In genomic region chr20:9483131-9483530, GRCh38 we compare ENCODE assay signal across 30 cellular contexts.
"Had no signal": no experiment of that assay in that cellular context is flagged by ENCODE, and none has a peak within 500 bp of the region (broad histone marks: within the 10 kb centered on the region; RNA-seq: fewer than 3 reads in every experiment).

No MANE protein-coding gene starts in this region.

- H3K36me3 Mint-ChIP-seq: activated CD4-positive, alpha-beta memory T cell treated with anti-CD3 and anti-CD28 coated beads for 36 hours; activated naive CD8-positive, alpha-beta T cell treated with anti-CD3 and anti-CD28 coated beads, Interleukin-2, amount 10 ng/mL, durations not matched to agents 7 days and 5 days; natural killer cell; neural progenitor cell; stimulated activated memory B cell treated with anti-CD40 and anti-IgM and Interleukin-4, amounts not matched to agents 10 μg/mL and 1 μg/mL and 100 μg/mL, for 72 hours; type B pancreatic cell had no signal

- H2AFZ ChIP-seq: neural progenitor cell, parathyroid adenoma had no signal

- H3K4me2 ChIP-seq: neural progenitor cell, smooth muscle cell had no signal

- H3K36me3 ChIP-seq: ascending aorta, left lung, lower lobe of right lung, neural progenitor cell, right atrium auricular region, uterus had no signal

- DNase-seq: activated CD4-positive, alpha-beta memory T cell treated with anti-CD3 and anti-CD28 coated beads for 36 hours; activated CD4-positive, alpha-beta T cell treated with anti-CD3 and anti-CD28 coated beads, Interleukin-2, amount 10 ng/mL, durations not matched to agents 24 days and 14 days; activated CD4-positive, CD25-positive, alpha-beta regulatory T cell treated with anti-CD3 and anti-CD28 coated beads, Interleukin-2, amount 50 U/mL, for 72 hours; activated CD8-positive, alpha-beta memory T cell treated with anti-CD3 and anti-CD28 coated beads, Interleukin-2, amount 50 U/mL, for 4 hours; activated effector memory CD4-positive, alpha-beta T cell treated with anti-CD3 and anti-CD28 coated beads, Interleukin-2, amount 50 U/mL, for 16 hours; activated naive CD4-positive, alpha-beta T cell treated with anti-CD3 and anti-CD28 coated beads for 36 hours; activated naive CD8-positive, alpha-beta T cell treated with anti-CD3 and anti-CD28 coated beads, Interleukin-2, amount 10 ng/mL, durations not matched to agents 7 days and 5 days; activated T-cell treated with anti-CD3 and anti-CD28 coated beads, Interleukin-2, amount 50 U/mL, for 1 hour; caudate nucleus; glutamatergic neuron; left lung; lower lobe of right lung; mesenchymal stem cell; natural killer cell; occipital lobe; stimulated activated CD4-positive, alpha-beta T cell treated with anti-CD3 and anti-CD28 coated beads, Interleukin-1b, Interleukin-23, amount 100 ng/mL, for 48 hours; stimulated activated CD4-positive, alpha-beta T cell treated with anti-CD3 and anti-CD28 coated beads, Interleukin-4, amount 100 ng/mL, for 4 hours; stimulated activated CD8-positive, alpha-beta memory T cell treated with anti-CD3 and anti-CD28 coated beads, Interleukin-4, amount 100 ng/mL, for 48 hours; stimulated activated naive CD8-positive, alpha-beta T cell treated with anti-CD3 and anti-CD28 coated beads, Interleukin-15, amount 100 ng/mL, for 72 hours; substantia nigra; uterus had no signal

- H3K4me1 Mint-ChIP-seq: activated CD4-positive, alpha-beta T cell treated with anti-CD3 and anti-CD28 coated beads, Interleukin-2, amount 10 ng/mL, durations not matched to agents 24 days and 14 days; activated naive CD8-positive, alpha-beta T cell treated with anti-CD3 and anti-CD28 coated beads, Interleukin-2, amount 10 ng/mL, durations not matched to agents 7 days and 5 days; natural killer cell; stimulated activated naive CD8-positive, alpha-beta T cell treated with anti-CD3 and anti-CD28 coated beads, Interleukin-15, amount 100 ng/mL, for 72 hours had no signal

- H3K27ac Mint-ChIP-seq: activated CD4-positive, alpha-beta memory T cell treated with anti-CD3 and anti-CD28 coated beads for 36 hours; activated CD4-positive, alpha-beta T cell treated with anti-CD3 and anti-CD28 coated beads, Interleukin-2, amount 10 ng/mL, durations not matched to agents 24 days and 14 days; activated naive CD4-positive, alpha-beta T cell treated with anti-CD3 and anti-CD28 coated beads for 36 hours; activated naive CD8-positive, alpha-beta T cell treated with anti-CD3 and anti-CD28 coated beads, Interleukin-2, amount 10 ng/mL, durations not matched to agents 7 days and 5 days; activated T-helper 1 cell treated with anti-CD3 and anti-CD28 coated beads, Interleukin-12 subunit alpha, Interleukin-12 subunit beta, Interleukin-2, Interleukin-4 antibody, amounts not matched to agents 30 ng/mL and 10 ng/mL and 1 ng/mL, durations not matched to agents 14 hours and 24 hours and 36 hours; natural killer cell; neural progenitor cell; stimulated activated memory B cell treated with anti-CD40 and anti-IgM and Interleukin-4, amounts not matched to agents 10 μg/mL and 1 μg/mL and 100 μg/mL, for 72 hours; stimulated activated naive CD8-positive, alpha-beta T cell treated with anti-CD3 and anti-CD28 coated beads, Interleukin-15, amount 100 ng/mL, for 72 hours; type B pancreatic cell had no signal

- H3K27ac ChIP-seq: ascending aorta, esophagus muscularis mucosa, lower lobe of right lung, neural progenitor cell, parathyroid adenoma, right atrium auricular region, uterus had no signal

- H3K27me3 Mint-ChIP-seq: activated CD4-positive, alpha-beta memory T cell treated with anti-CD3 and anti-CD28 coated beads for 36 hours; activated CD4-positive, alpha-beta T cell treated with anti-CD3 and anti-CD28 coated beads, Interleukin-2, amount 10 ng/mL, durations not matched to agents 24 days and 14 days; activated naive CD8-positive, alpha-beta T cell treated with anti-CD3 and anti-CD28 coated beads, Interleukin-2, amount 10 ng/mL, durations not matched to agents 7 days and 5 days; stimulated activated memory B cell treated with anti-CD40 and anti-IgM and Interleukin-4, amounts not matched to agents 10 μg/mL and 1 μg/mL and 100 μg/mL, for 72 hours; stimulated activated naive CD8-positive, alpha-beta T cell treated with anti-CD3 and anti-CD28 coated beads, Interleukin-15, amount 100 ng/mL, for 72 hours; type B pancreatic cell had no signal

- H3K9ac ChIP-seq: neural progenitor cell, parathyroid adenoma had no signal

- ATAC-seq: left lung; lower lobe of right lung; natural killer cell; stimulated activated memory B cell treated with anti-CD40 and anti-IgM and Interleukin-4, amounts not matched to agents 10 μg/mL and 1 μg/mL and 100 μg/mL, for 72 hours; stimulated activated naive CD8-positive, alpha-beta T cell treated with anti-CD3 and anti-CD28 coated beads, Interleukin-15, amount 100 ng/mL, for 72 hours had no signal

- H3K9me3 ChIP-seq: ascending aorta, esophagus muscularis mucosa, left lung, lower lobe of right lung, right atrium auricular region, uterus had no signal

- H3K4me1 ChIP-seq: ascending aorta, esophagus muscularis mucosa, lower lobe of right lung, parathyroid adenoma, right atrium auricular region, uterus had no signal

- H3K79me2 ChIP-seq: parathyroid adenoma had no signal

- H3K4me3 Mint-ChIP-seq: activated CD4-positive, alpha-beta memory T cell treated with anti-CD3 and anti-CD28 coated beads for 36 hours; activated CD4-positive, alpha-beta T cell treated with anti-CD3 and anti-CD28 coated beads, Interleukin-2, amount 10 ng/mL, durations not matched to agents 24 days and 14 days; activated naive CD4-positive, alpha-beta T cell treated with anti-CD3 and anti-CD28 coated beads for 36 hours; activated naive CD8-positive, alpha-beta T cell treated with anti-CD3 and anti-CD28 coated beads, Interleukin-2, amount 10 ng/mL, durations not matched to agents 7 days and 5 days; activated T-helper 1 cell treated with anti-CD3 and anti-CD28 coated beads, Interleukin-12 subunit alpha, Interleukin-12 subunit beta, Interleukin-2, Interleukin-4 antibody, amounts not matched to agents 30 ng/mL and 10 ng/mL and 1 ng/mL, durations not matched to agents 14 hours and 24 hours and 36 hours; natural killer cell; neural progenitor cell; stimulated activated memory B cell treated with anti-CD40 and anti-IgM and Interleukin-4, amounts not matched to agents 10 μg/mL and 1 μg/mL and 100 μg/mL, for 72 hours; stimulated activated naive CD8-positive, alpha-beta T cell treated with anti-CD3 and anti-CD28 coated beads, Interleukin-15, amount 100 ng/mL, for 72 hours; type B pancreatic cell had no signal

- H3K4me3 ChIP-seq: ascending aorta, esophagus muscularis mucosa, left lung, lower lobe of right lung, neural progenitor cell, right atrium auricular region, smooth muscle cell, uterus had no signal

- H3K27me3 ChIP-seq: ascending aorta, esophagus muscularis mucosa, left lung, neural progenitor cell, right atrium auricular region, uterus had no signal

- H3K9me3 Mint-ChIP-seq: activated CD4-positive, alpha-beta T cell treated with anti-CD3 and anti-CD28 coated beads, Interleukin-2, amount 10 ng/mL, durations not matched to agents 24 days and 14 days; activated naive CD4-positive, alpha-beta T cell treated with anti-CD3 and anti-CD28 coated beads for 36 hours; activated naive CD8-positive, alpha-beta T cell treated with anti-CD3 and anti-CD28 coated beads, Interleukin-2, amount 10 ng/mL, durations not matched to agents 7 days and 5 days; activated T-helper 1 cell treated with anti-CD3 and anti-CD28 coated beads, Interleukin-12 subunit alpha, Interleukin-12 subunit beta, Interleukin-2, Interleukin-4 antibody, amounts not matched to agents 30 ng/mL and 10 ng/mL and 1 ng/mL, durations not matched to agents 14 hours and 24 hours and 36 hours; neural progenitor cell; type B pancreatic cell had no signal
